ENCODE assay signal across 1 cellular context in the genomic region with DNA sequence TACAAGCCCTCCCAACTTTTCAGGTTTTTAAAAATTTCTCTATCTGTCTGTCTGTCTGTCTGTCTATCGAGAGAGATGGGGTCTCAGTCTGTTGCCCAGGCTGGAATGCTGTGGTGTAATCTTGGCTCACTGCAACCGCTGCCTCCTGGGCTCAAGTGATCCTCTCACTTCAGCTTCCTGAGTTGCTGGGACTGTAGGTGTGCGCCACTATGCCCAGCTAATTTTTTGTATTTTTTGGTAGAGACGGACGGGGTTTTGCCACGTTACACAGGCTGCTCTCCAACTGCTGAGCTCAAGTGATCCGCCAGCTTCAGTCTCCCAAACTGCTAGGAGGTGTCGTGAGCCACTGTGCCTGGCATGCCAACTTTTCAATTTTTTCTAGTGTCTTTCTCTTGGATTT.
TF ChIP-seq lines count a peak whose summit lies in the region.

No MANE protein-coding gene starts in this region.

TF ChIP-seq in GM23338, 12 proteins besides CTCF, POLR2A, EP300 and RAD21 (continued from another document):
- TF ChIP-seq REST (IDR thresholded peaks at IDR 0.05; ENCODE audit: unreplicated experiment) (no peak), ZNF114 (CRISPR knock-in tag; IDR thresholded peaks at IDR 0.05) (no peak)
